In the genomic region with DNA sequence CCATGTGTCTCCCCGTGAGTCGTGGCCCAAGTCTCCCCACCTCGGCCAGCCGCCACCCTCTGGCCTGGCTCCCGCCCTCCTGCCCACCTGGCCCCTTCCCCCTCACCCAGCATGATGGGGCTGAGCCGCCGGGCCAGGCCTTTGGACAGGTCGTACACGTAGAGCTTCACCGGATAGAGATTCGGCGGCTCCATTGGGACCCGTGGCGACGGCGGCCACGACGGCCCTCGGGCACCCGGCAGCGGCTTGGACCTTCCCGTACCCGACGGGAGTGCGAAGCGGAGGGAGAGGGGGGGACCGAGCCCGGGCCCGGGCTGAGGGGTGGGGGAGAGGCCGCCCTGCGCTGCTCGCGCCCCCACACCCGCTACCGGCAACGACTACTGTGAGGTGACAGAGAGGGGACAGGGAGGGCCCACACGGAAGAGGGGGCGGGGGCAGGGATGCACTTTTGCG, we compare ENCODE assay signal across 8 cellular contexts. TPM values are rescaled to one million over a fixed set of nuclear protein-coding genes. Genes with fewer than 3 reads are reported as not detected.
DNase-seq lines count a peak whose midpoint lies in the region; ATAC-seq lines count a peak whose summit lies in the region.

A gene (minus strand): TSS at position 398 of the 453 bp plus-strand sequence. CDS start 204 bp downstream, at position 194.

- in situ Hi-C loops in endometrial microvascular endothelial cells (cut with HindIII; ENCODE audit: inconsistent ontology term, low pct_unique_long_range_greater_than_20kb, low sequenced_read_pairs): no loop called here

- no peaks in the 10 kb centered on the region for H3K27me3 Mint-ChIP-seq in activated T-cell treated with anti-CD3 and anti-CD28 coated beads, Interleukin-2, amount 50 U/mL, for 72 hours (ENCODE audit: low read depth)

- peak within 1 kb of the TSS; percentile 97 for H3K27ac Mint-ChIP-seq in activated T-cell treated with anti-CD3 and anti-CD28 coated beads, Interleukin-2, amount 50 U/mL, for 72 hours

- ATAC-seq in activated T-cell treated with anti-CD3 and anti-CD28 coated beads, Interleukin-2, amount 50 U/mL, for 72 hours (replicated peaks in 1 of 2): peak; percentile 46 to 86
- ATAC-seq in HG02938 (IDR thresholded peaks at IDR 0.05; ENCODE audit: unreplicated experiment): peak; percentile 19

- no peaks in the 10 kb centered on the region for H3K9me3 Mint-ChIP-seq in activated T-cell treated with anti-CD3 and anti-CD28 coated beads, Interleukin-2, amount 50 U/mL, for 72 hours

- H3K4me3 Mint-ChIP-seq in activated T-cell treated with anti-CD3 and anti-CD28 coated beads, Interleukin-2, amount 50 U/mL, for 72 hours: peak within 1 kb of the TSS; percentile 95 to 99

- peaks cover 7 to 16% of the 10 kb centered on the region in 2 donors for H3K36me3 Mint-ChIP-seq in activated T-cell treated with anti-CD3 and anti-CD28 coated beads, Interleukin-2, amount 50 U/mL, for 72 hours (ENCODE audit: insufficient read depth in 2 of 2)

- no peak for DNase-seq in activated T-cell treated with anti-CD3 and anti-CD28 coated beads, Interleukin-2, amount 50 U/mL, for 72 hours
- no peak for DNase-seq in activated T-cell treated with anti-CD3 and anti-CD28 coated beads for 4 hours
- DNase-seq in RPMI7951 (ENCODE audit: low read depth): no peak
- DNase-seq in myocyte (ENCODE audit: low read depth): no peak
- DNase-seq in RKO (ENCODE audit: low spot score): no peak
- no peak for DNase-seq in NCI-H2029 (lab: John Stamatoyannopoulos, UW)

- H3K4me1 Mint-ChIP-seq in activated T-cell treated with anti-CD3 and anti-CD28 coated beads, Interleukin-2, amount 50 U/mL, for 72 hours (ENCODE audit: low read depth): peaks cover 55% of the 10 kb centered on the region

RNA-seq across cellular contexts. Expression of the gene that starts here (rescaled TPM):
- total RNA-seq in activated T-cell treated with anti-CD3 and anti-CD28 coated beads, Interleukin-2, amount 50 U/mL, for 72 hours: 10 to 100 TPM; 52.6 to 65.7 TPM
- 14.1 and 24.3 TPM in 2 replicates for total RNA-seq in RPMI7951 (2014; rRNA removed; shearing (Covaris generic))
- total RNA-seq in endometrial microvascular endothelial cells (ENCODE audit: inconsistent ontology term): 52.3 TPM
- 20.2 and 22.4 TPM in 2 replicates for total RNA-seq in myocyte
- 25.8 TPM for polyA plus RNA-seq in myocyte (2012)
